Comparison of ENCODE assay signal across 25 cellular contexts in genomic region chr11:75759832-75760231, GRCh38. TPM values are rescaled to one million over a fixed set of nuclear protein-coding genes. Genes with fewer than 3 reads are reported as not detected.
"Had no signal": no experiment of that assay in that cellular context is flagged by ENCODE, and none has a peak within 500 bp of the region (broad histone marks: within the 10 kb centered on the region; RNA-seq: fewer than 3 reads in every experiment).

No MANE protein-coding gene starts in this region.

- H3K36me3 Mint-ChIP-seq: naive thymus-derived CD4-positive, alpha-beta T cell; stimulated activated effector memory CD8-positive, alpha-beta T cell treated with anti-CD3 and anti-CD28 coated beads, Interleukin-12 subunit alpha, Interleukin-12 subunit beta, amount 100 ng/mL, for 72 hours had no signal

- DNase-seq: effector memory CD4-positive, alpha-beta T cell; gastrocnemius medialis; heart right ventricle; hypothalamus; islet precursor cell; left ventricle myocardium superior; mesenchymal stem cell; naive thymus-derived CD4-positive, alpha-beta T cell; psoas muscle; retina; right lobe of liver; stimulated activated CD4-positive, alpha-beta T cell treated with anti-CD3 and anti-CD28 coated beads, Interleukin-4, amount 100 ng/mL, for 1 hour; stimulated activated CD8-positive, alpha-beta memory T cell treated with anti-CD3 and anti-CD28 coated beads, Interleukin-4, amount 100 ng/mL, for 48 hours; stimulated activated naive CD8-positive, alpha-beta T cell treated with anti-CD3 and anti-CD28 coated beads, Interleukin-15, Interleukin-2, amounts not matched to agents 100 U/mL and 50 U/mL, for 24 hours; testis had no signal

- H3K4me3 Mint-ChIP-seq: naive thymus-derived CD4-positive, alpha-beta T cell; stimulated activated effector memory CD8-positive, alpha-beta T cell treated with anti-CD3 and anti-CD28 coated beads, Interleukin-12 subunit alpha, Interleukin-12 subunit beta, amount 100 ng/mL, for 72 hours had no signal

- ATAC-seq: gastrocnemius medialis; heart right ventricle; left ventricle myocardium superior; naive thymus-derived CD4-positive, alpha-beta T cell; psoas muscle; stimulated activated effector memory CD8-positive, alpha-beta T cell treated with anti-CD3 and anti-CD28 coated beads, Interleukin-12 subunit alpha, Interleukin-12 subunit beta, amount 100 ng/mL, for 72 hours; stimulated activated naive CD8-positive, alpha-beta T cell treated with anti-CD3 and anti-CD28 coated beads, Interleukin-15, Interleukin-2, amounts not matched to agents 100 U/mL and 50 U/mL, for 24 hours had no signal

- H3K27me3 ChIP-seq: esophagus muscularis mucosa, gastrocnemius medialis, neutrophil, right lobe of liver, testis, tibial nerve had no signal

- H3K9me3 Mint-ChIP-seq: stimulated activated effector memory CD8-positive, alpha-beta T cell treated with anti-CD3 and anti-CD28 coated beads, Interleukin-12 subunit alpha, Interleukin-12 subunit beta, amount 100 ng/mL, for 72 hours had no signal

- H3K27ac ChIP-seq: epithelial cell of prostate, esophagus muscularis mucosa, gastrocnemius medialis, heart right ventricle, psoas muscle, right lobe of liver, testis had no signal

- H3K27ac Mint-ChIP-seq: naive thymus-derived CD4-positive, alpha-beta T cell; stimulated activated effector memory CD8-positive, alpha-beta T cell treated with anti-CD3 and anti-CD28 coated beads, Interleukin-12 subunit alpha, Interleukin-12 subunit beta, amount 100 ng/mL, for 72 hours had no signal

- H3K36me3 ChIP-seq: esophagus muscularis mucosa, gastrocnemius medialis, heart right ventricle, neutrophil, right lobe of liver, tibial nerve had no signal

- H3K4me3 ChIP-seq: esophagus muscularis mucosa, gastrocnemius medialis, heart right ventricle, lung, psoas muscle, right lobe of liver, testis, tibial nerve had no signal

- FAIRE-seq: endometrium had no signal

- H3K4me1 ChIP-seq: esophagus muscularis mucosa, gastrocnemius medialis, psoas muscle, testis, tibial nerve had no signal

- H3K9me3 ChIP-seq: esophagus muscularis mucosa, gastrocnemius medialis, heart right ventricle, neutrophil, psoas muscle, right lobe of liver, testis, tibial nerve had no signal

RNA-seq across cellular contexts. Expression of gene MOGAT2, which starts 42.2 kb away (rescaled TPM):
- total RNA-seq: esophagus muscularis mucosa; fibroblast of villous mesenchyme; naive thymus-derived CD4-positive, alpha-beta T cell; osteoblast; psoas muscle; tibial nerve had no signal
- polyA plus RNA-seq: heart right ventricle; naive thymus-derived CD4-positive, alpha-beta T cell; neural cell had no signal
